11 cellular contexts compared by ENCODE assay signal in the genomic region with DNA sequence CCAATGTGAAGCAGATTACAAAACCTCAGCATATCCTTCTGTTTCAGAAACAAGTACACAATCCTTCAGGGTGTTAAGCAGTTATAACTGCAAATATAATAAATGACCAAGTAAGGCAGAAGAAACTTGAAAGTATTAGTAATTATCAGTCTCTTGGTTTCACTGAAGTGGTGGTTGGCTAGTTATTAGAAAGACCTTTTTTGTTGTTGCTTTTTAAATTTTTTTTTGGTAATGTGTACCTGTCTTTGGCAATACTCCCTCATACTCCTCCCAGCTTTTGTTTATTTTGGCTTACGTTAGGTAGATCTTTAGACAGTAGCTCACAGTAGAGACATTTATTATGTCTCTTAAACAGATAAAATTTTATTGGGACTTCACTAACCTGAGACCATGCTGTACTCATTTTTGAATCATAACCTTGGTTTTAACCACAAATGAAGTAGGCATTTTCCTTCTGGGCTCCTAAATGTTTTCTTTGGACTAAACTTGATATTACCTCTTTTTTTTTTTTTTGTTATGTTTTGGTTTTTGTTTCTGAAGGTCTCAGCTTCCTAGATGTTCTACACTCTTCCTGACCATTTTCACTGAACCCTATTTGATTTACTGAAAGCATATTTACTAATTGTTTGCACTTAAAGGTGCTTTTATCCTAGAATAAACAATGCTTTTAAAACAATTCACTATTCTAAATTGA. TPM values are rescaled to one million over a fixed set of nuclear protein-coding genes. Genes with fewer than 3 reads are reported as not detected.
DNase-seq lines count a peak whose midpoint lies in the region; ATAC-seq and TF ChIP-seq lines count a peak whose summit lies in the region.
"Had no signal": no experiment of that assay in that cellular context is flagged by ENCODE, and none has a peak within 500 bp of the region (broad histone marks: within the 10 kb centered on the region; RNA-seq: fewer than 3 reads in every experiment).

No MANE protein-coding gene starts in this region.

- H3K4me3 ChIP-seq in AG09309 (ENCODE audit: control insufficient read depth, low read depth, low read length) (no peak overlapping the region), epithelial cell of proximal tubule (ENCODE audit: low read depth, low read length) (peak overlapping the region; percentile 0), suprapubic skin (no peak overlapping the region)

- peaks cover 59% of the 10 kb centered on the region for H3K4me1 ChIP-seq in suprapubic skin

- no peak overlapping the region for H3K27ac ChIP-seq in suprapubic skin

- H3K27ac Mint-ChIP-seq in activated CD4-positive, alpha-beta memory T cell treated with anti-CD3 and anti-CD28 coated beads for 36 hours: no peak overlapping the region

- no peaks in the 10 kb centered on the region for H3K36me3 Mint-ChIP-seq in activated CD4-positive, alpha-beta memory T cell treated with anti-CD3 and anti-CD28 coated beads for 36 hours

- no peaks in the 10 kb centered on the region for H3K9me3 ChIP-seq in suprapubic skin

- peaks cover 53% of the 10 kb centered on the region for H3K4me1 Mint-ChIP-seq in activated CD4-positive, alpha-beta memory T cell treated with anti-CD3 and anti-CD28 coated beads for 36 hours (ENCODE audit: low read depth)

- TF ChIP-seq POLR2A in suprapubic skin (IDR thresholded peaks at IDR 0.05): no peak

- H3K27me3 Mint-ChIP-seq in activated CD4-positive, alpha-beta memory T cell treated with anti-CD3 and anti-CD28 coated beads for 36 hours: no peaks in the 10 kb centered on the region

- POLR2A ChIA-PET in activated CD4-positive, alpha-beta memory T cell treated with anti-CD3 and anti-CD28 coated beads for 36 hours (lab: Charles Lee): no interaction called here

- 46% methylated on average over 1 of the region's 1 CpG for WGBS in suprapubic skin

- peak; percentile 60 for ATAC-seq in GM21619 (IDR thresholded peaks at IDR 0.05; ENCODE audit: unreplicated experiment)

- intact Hi-C loops in activated CD4-positive, alpha-beta memory T cell treated with anti-CD3 and anti-CD28 coated beads for 36 hours (cut with micrococcal nuclease): no loop called here

- TF ChIP-seq EP300 in suprapubic skin (IDR thresholded peaks at IDR 0.05): no peak

- H3K4me3 Mint-ChIP-seq in activated CD4-positive, alpha-beta memory T cell treated with anti-CD3 and anti-CD28 coated beads for 36 hours: no peak overlapping the region

- H3K9me3 Mint-ChIP-seq in activated CD4-positive, alpha-beta memory T cell treated with anti-CD3 and anti-CD28 coated beads for 36 hours: no peaks in the 10 kb centered on the region

- no peak for TF ChIP-seq CTCF in AG09309 (IDR thresholded peaks at IDR 0.05; ENCODE audit: control insufficient read depth, insufficient read depth, low read depth, low read length, missing control alignments)
- TF ChIP-seq CTCF in epithelial cell of proximal tubule (conservative IDR thresholded peaks at IDR 0.05; ENCODE audit: low read depth, low read length): no peak
- TF ChIP-seq CTCF in suprapubic skin (IDR thresholded peaks at IDR 0.05): no peak

- DNase-seq in AG09309 (ENCODE audit: low read depth) (peak; percentile 46), NCI-H2029 treated with DMSO at 0.1 percent for 48 hours (lab: John Stamatoyannopoulos, UW) (peak; percentile 63), epithelial cell of proximal tubule (ENCODE audit: low read depth) (no peak), C1 segment of cervical spinal cord (lab: John Stamatoyannopoulos, UW) (no peak), suprapubic skin (ENCODE audit: low spot score in 2 of 2) (no peak), D341Med (ENCODE audit: low spot score) (no peak)
- DNase-seq in activated CD4-positive, alpha-beta memory T cell treated with anti-CD3 and anti-CD28 coated beads for 36 hours: no peak
- DNase-seq: activated CD4-positive, alpha-beta T cell treated with anti-CD3 and anti-CD28 coated beads for 1 hour; DND-41; glutamatergic neuron had no signal

- CTCF ChIA-PET in activated CD4-positive, alpha-beta memory T cell treated with anti-CD3 and anti-CD28 coated beads for 36 hours (lab: Charles Lee): interaction anchor here (0.6 kb wide), 1 partner anchor 995 kb away, joined by 4 read pairs; no protein-coding TSS in a partner anchor

- H3K36me3 ChIP-seq in suprapubic skin: no peaks in the 10 kb centered on the region

- no peaks in the 10 kb centered on the region for H3K27me3 ChIP-seq in suprapubic skin

RNA-seq across cellular contexts. Expression of a gene that starts 6.4 kb away (rescaled TPM):
- total RNA-seq in epithelial cell of proximal tubule (43.3 and 61.7 TPM in 2 replicates), suprapubic skin (10 to 100 TPM; 20.4 to 41.8 (median 28.3) TPM)
- 10 to 100 TPM; 22.6 to 23.6 TPM for total RNA-seq in activated CD4-positive, alpha-beta memory T cell treated with anti-CD3 and anti-CD28 coated beads for 36 hours

Comparison
In these comparisons a context has a peak if more than half of its experiments do, and no peak if none do; other contexts are left out.
1. DNase-seq: peak in AG09309 (single experiment) and NCI-H2029 treated with DMSO at 0.1 percent for 48 hours (single experiment); none in epithelial cell of proximal tubule (single experiment), C1 segment of cervical spinal cord (0 of 14), activated CD4-positive, alpha-beta memory T cell treated with anti-CD3 and anti-CD28 coated beads for 36 hours (single experiment), suprapubic skin (0 of 2) and D341Med (single experiment).